In genomic region chr11:113994077-113994954, GRCh38 we compare ENCODE assay signal across 9 cellular contexts. TPM values are rescaled to one million over a fixed set of nuclear protein-coding genes. Genes with fewer than 3 reads are reported as not detected.
DNase-seq lines count a peak whose midpoint lies in the region; ATAC-seq lines count a peak whose summit lies in the region.
"Had no signal": no experiment of that assay in that cellular context is flagged by ENCODE, and none has a peak within 500 bp of the region (broad histone marks: within the 10 kb centered on the region; RNA-seq: fewer than 3 reads in every experiment).

No MANE protein-coding gene starts in this region.

- DNase-seq in DMS53 (lab: John Stamatoyannopoulos, UW) (peak; percentile 43), DMS53 treated with DMSO at 0.1 percent for 48 hours (lab: John Stamatoyannopoulos, UW; ENCODE audit: unreplicated experiment) (no peak), NCI-H524 treated with DMSO at 0.1 percent for 48 hours (lab: John Stamatoyannopoulos, UW) (peak; percentile 37), left ventricle myocardium superior (no peak)
- DNase-seq in activated naive CD4-positive, alpha-beta T cell treated with Interleukin-2 at 50 U/mL for 16 hours, result peak; percentile 40
- DNase-seq in stimulated activated CD4-positive, alpha-beta T cell treated with anti-CD3 and anti-CD28 coated beads, Interleukin-1b, Interleukin-23, amount 100 ng/mL, for 24 hours (ENCODE audit: low read depth in 4 of 4, low spot score in 1 of 4), result peak; percentile 6 to 20 (median 13)

- ATAC-seq in left ventricle myocardium superior, result peak; percentile 59
- ATAC-seq in GM18873 (IDR thresholded peaks at IDR 0.05; ENCODE audit: low FRiP score, unreplicated experiment), result no peak
- ATAC-seq in HG02981 (IDR thresholded peaks at IDR 0.05; ENCODE audit: unreplicated experiment), result no peak

- intact Hi-C loops in left ventricle myocardium superior (cut with micrococcal nuclease), result loop anchor here (2.0 kb wide), 1 partner anchor 268 kb away; no protein-coding TSS in a partner anchor

RNA-seq across cellular contexts. Expression of gene HTR3A, which starts 19.4 kb away (rescaled TPM):
- not detected for total RNA-seq in left ventricle myocardium superior
- total RNA-seq: T-helper 2 cell treated with Interferon-gamma antibody and Interleukin-4, amounts not matched to agents 100 ng/mL and 5 ng/mL, for 36 hours had no signal

Comparison
In these comparisons a context has a peak if more than half of its experiments do, and no peak if none do; other contexts are left out.
1. DNase-seq: peak in DMS53 (single experiment), NCI-H524 treated with DMSO at 0.1 percent for 48 hours (single experiment), activated naive CD4-positive, alpha-beta T cell treated with Interleukin-2 at 50 U/mL for 16 hours (single experiment) and stimulated activated CD4-positive, alpha-beta T cell treated with anti-CD3 and anti-CD28 coated beads, Interleukin-1b, Interleukin-23, amount 100 ng/mL, for 24 hours (4 of 4); none in DMS53 treated with DMSO at 0.1 percent for 48 hours (single experiment) and left ventricle myocardium superior (single experiment).